21 cellular contexts compared by ENCODE assay signal in the genomic region with DNA sequence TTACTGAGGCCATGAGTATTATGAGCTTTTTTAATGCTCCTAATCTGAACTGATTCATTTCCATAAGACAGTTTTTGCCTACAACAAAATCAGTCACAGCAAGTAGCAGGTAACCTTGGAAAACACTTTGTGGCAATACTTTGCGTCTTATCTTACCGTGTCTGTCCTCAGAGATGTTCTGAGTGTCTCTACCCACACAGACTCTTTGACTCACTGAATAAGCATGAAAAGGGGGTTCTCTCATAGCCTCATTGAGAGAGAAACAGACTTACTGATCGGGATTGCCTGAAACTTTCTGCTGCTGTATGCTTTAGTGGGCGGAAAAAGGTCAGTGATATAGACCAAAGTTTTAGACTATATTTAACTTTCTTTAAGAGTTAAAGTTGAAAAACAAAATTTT.
DNase-seq lines count a peak whose midpoint lies in the region; ATAC-seq and TF ChIP-seq lines count a peak whose summit lies in the region.
"Had no signal": no experiment of that assay in that cellular context is flagged by ENCODE, and none has a peak within 500 bp of the region (broad histone marks: within the 10 kb centered on the region; RNA-seq: fewer than 3 reads in every experiment).

No MANE protein-coding gene starts in this region.

- peaks cover 10% of the 10 kb centered on the region for H3K4me1 Mint-ChIP-seq in activated T-cell treated with anti-CD3 and anti-CD28 coated beads, Interleukin-2, amount 50 U/mL, for 4 hours (ENCODE audit: low read depth)

- H3K9ac ChIP-seq in smooth muscle cell (ENCODE audit: low read depth): no peak overlapping the region
- H3K9ac ChIP-seq: BLaER1, GM23248 had no signal

- DNase-seq in activated T-cell treated with anti-CD3 and anti-CD28 coated beads, Interleukin-2, amount 50 U/mL, for 4 hours: no peak
- no peak for DNase-seq in activated T-cell treated with anti-CD3 and anti-CD28 coated beads, Interleukin-2, amount 50 U/mL, for 1 hour
- DNase-seq in Panc1 (ENCODE audit: low read depth, low spot score): no peak
- no peak for DNase-seq in smooth muscle cell (lab: John Stamatoyannopoulos, UW; ENCODE audit: unreplicated experiment)
- no peak for DNase-seq in H4 (ENCODE audit: low spot score)
- DNase-seq in KG1 (lab: John Stamatoyannopoulos, UW): no peak
- DNase-seq: CD4-positive, alpha-beta memory T cell; GF-D8; GM23248; Kasumi-1; MM.1S; NCI-H1092; NCI-H1436 treated with DMSO at 0.1 percent for 48 hours; NCI-H2029; NCI-H2171 had no signal

- intact Hi-C loops in Panc1 (cut with micrococcal nuclease; ENCODE audit: unreplicated experiment): no loop called here

- peak overlapping the region; percentile 18 for H3K4me2 ChIP-seq in smooth muscle cell
- H3K4me2 ChIP-seq: A549, BLaER1 had no signal

- no peak for TF ChIP-seq CTCF in Panc1 (IDR thresholded peaks at IDR 0.05)
- TF ChIP-seq CTCF in smooth muscle cell (IDR thresholded peaks at IDR 0.05; ENCODE audit: borderline replicate concordance, insufficient read depth, poor library complexity, severe bottlenecking): no peak

- H3K27ac ChIP-seq in Panc1 (ENCODE audit: low read length): peak overlapping the region; percentile 57; the same call in 1 of the 2 replicates
- peak overlapping the region; percentile 35 for H3K27ac ChIP-seq in adipose tissue (ENCODE audit: low read depth, low read length)
- H3K27ac ChIP-seq in smooth muscle cell (ENCODE audit: low read depth): peak overlapping the region; percentile 69
- H3K27ac ChIP-seq: A549, BLaER1, GM23248, HL-60 had no signal

- POLR2A ChIA-PET in Panc1 (lab: Charles Lee): no interaction called here

- no peaks in the 10 kb centered on the region for H3K36me3 ChIP-seq in Panc1 (ENCODE audit: control insufficient read depth, insufficient read depth, low read length)
- no peaks in the 10 kb centered on the region for H3K36me3 ChIP-seq in smooth muscle cell (ENCODE audit: low read depth)
- H3K36me3 ChIP-seq: BLaER1 had no signal

- peaks cover 9% of the 10 kb centered on the region for H3K4me1 ChIP-seq in Panc1 (ENCODE audit: control insufficient read depth, insufficient read depth, low read length)
- peaks cover 17% of the 10 kb centered on the region for H3K4me1 ChIP-seq in smooth muscle cell (ENCODE audit: low read depth)
- H3K4me1 ChIP-seq: BLaER1 had no signal

- no peaks in the 10 kb centered on the region for H3K79me2 ChIP-seq in smooth muscle cell (ENCODE audit: low read depth)

- in situ Hi-C loops in Panc1 (cut with HindIII; ENCODE audit: low pct_unique_long_range_greater_than_20kb, low sequenced_read_pairs): no loop called here

- no peak overlapping the region for H3K4me3 Mint-ChIP-seq in activated T-cell treated with anti-CD3 and anti-CD28 coated beads, Interleukin-2, amount 50 U/mL, for 4 hours
- H3K4me3 Mint-ChIP-seq: CD4-positive, alpha-beta memory T cell had no signal

- H2AFZ ChIP-seq in smooth muscle cell (ENCODE audit: low read depth): no peak overlapping the region
- H2AFZ ChIP-seq: GM23248 had no signal

- H4K20me1 ChIP-seq in smooth muscle cell (ENCODE audit: low read depth): no peaks in the 10 kb centered on the region
- H4K20me1 ChIP-seq: BLaER1 had no signal

- H3K36me3 Mint-ChIP-seq in activated T-cell treated with anti-CD3 and anti-CD28 coated beads, Interleukin-2, amount 50 U/mL, for 4 hours (ENCODE audit: insufficient read depth): no peaks in the 10 kb centered on the region
- H3K36me3 Mint-ChIP-seq: CD4-positive, alpha-beta memory T cell had no signal

- H3K27me3 Mint-ChIP-seq in activated T-cell treated with anti-CD3 and anti-CD28 coated beads, Interleukin-2, amount 50 U/mL, for 4 hours (ENCODE audit: low read depth): peaks cover 1% of the 10 kb centered on the region
- H3K27me3 Mint-ChIP-seq: CD4-positive, alpha-beta memory T cell had no signal

- peak; percentile 70 to 81 for ATAC-seq in activated T-cell treated with anti-CD3 and anti-CD28 coated beads, Interleukin-2, amount 50 U/mL, for 4 hours
- no peak for ATAC-seq in Panc1
- ATAC-seq: A549, HCT116, Right ventricle myocardium inferior had no signal

- H3K4me3 ChIP-seq in Panc1 (ENCODE audit: low read depth in 2 of 2, low read length in 2 of 2): no peak overlapping the region
- no peak overlapping the region for H3K4me3 ChIP-seq in smooth muscle cell
- H3K4me3 ChIP-seq: A549, BLaER1, GM23248 had no signal

- H3K9me3 ChIP-seq in Panc1 (ENCODE audit: control insufficient read depth, insufficient read depth, low read depth, low read length) (no peaks in the 10 kb centered on the region), smooth muscle cell (replicated peaks; ENCODE audit: low read depth) (no peaks in the 10 kb centered on the region)
- H3K9me3 ChIP-seq: A549, BLaER1 had no signal

- H3K9me3 Mint-ChIP-seq in activated T-cell treated with anti-CD3 and anti-CD28 coated beads, Interleukin-2, amount 50 U/mL, for 4 hours: no peaks in the 10 kb centered on the region
- H3K9me3 Mint-ChIP-seq: CD4-positive, alpha-beta memory T cell had no signal

- WGBS in adipose tissue, 3 donors: 59 to 92% (median 64%) methylated on average over 4 of the region's 4 CpGs
- 45% methylated on average over 4 of the region's 4 CpGs for WGBS in smooth muscle cell (ENCODE audit: low lambda C conversion rate)

- H3K27me3 ChIP-seq in Panc1 (ENCODE audit: control insufficient read depth, insufficient read depth, low read length) (no peaks in the 10 kb centered on the region), smooth muscle cell (ENCODE audit: low read depth) (no peaks in the 10 kb centered on the region)
- H3K27me3 ChIP-seq: BLaER1 had no signal

- CTCF ChIA-PET in Panc1 (lab: Charles Lee): interaction anchor here (0.6 kb wide), 1 partner anchor 73 kb away, joined by 18 read pairs; no protein-coding TSS in a partner anchor

- no TSS peak for BruUV-seq in Panc1 (replicated peaks; lab: Mats Ljungman, UMichigan)

- H3F3A ChIP-seq in smooth muscle cell (ENCODE audit: low read depth): no peaks in the 10 kb centered on the region
